Comparison of ENCODE assay signal across 1 cellular context in the genomic region with DNA sequence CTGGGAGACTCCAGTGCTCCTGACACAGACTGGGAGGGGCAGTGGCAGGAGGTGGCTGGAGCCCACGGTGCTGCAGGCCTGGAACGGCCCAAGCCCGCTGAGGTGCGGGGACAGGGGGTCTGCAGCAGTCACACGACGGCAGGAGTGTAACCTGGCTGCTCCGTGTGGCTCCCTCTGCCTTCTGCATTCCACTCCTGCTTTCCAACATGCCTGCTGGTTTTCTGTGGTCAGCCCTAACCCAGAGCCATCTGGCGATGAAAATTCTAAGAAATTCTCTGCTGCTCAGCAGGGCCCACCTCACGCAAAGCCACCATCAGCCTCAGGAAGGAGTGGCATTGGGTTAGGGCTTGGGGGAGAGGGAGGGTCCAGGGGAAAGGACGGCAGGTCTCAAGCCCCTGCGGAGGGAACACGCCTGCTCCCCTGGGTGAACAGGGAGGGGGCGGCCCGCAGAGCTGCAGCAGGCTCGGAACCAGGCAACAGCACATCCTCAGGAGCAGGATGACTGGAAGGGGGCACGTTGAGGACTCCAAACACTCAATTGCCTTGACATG.
TF ChIP-seq lines count a peak whose summit lies in the region.

No MANE protein-coding gene starts in this region.

TF ChIP-seq in IMR-90, 13 proteins besides CTCF, POLR2A, EP300 and RAD21:
- TF ChIP-seq MAZ (IDR thresholded peaks at IDR 0.05; ENCODE audit: borderline replicate concordance, low read depth, low read length) (no peak), RCOR1 (IDR thresholded peaks at IDR 0.05; ENCODE audit: insufficient replicate concordance, low read length) (no peak)
